In genomic region chr1:162497104-162497722, GRCh38 we compare ENCODE assay signal across 1 cellular context.
TF ChIP-seq lines count a peak whose summit lies in the region.

No MANE protein-coding gene starts in this region.

TF ChIP-seq in H1, 55 proteins besides CTCF, POLR2A, EP300 and RAD21 (continued from another document):
- TF ChIP-seq JUND (IDR thresholded peaks at IDR 0.05; ENCODE audit: low read length) = no peak
- TF ChIP-seq POLR2AphosphoS5 (IDR thresholded peaks at IDR 0.05; ENCODE audit: low read depth, low read length) = no peak
- TF ChIP-seq CHD7 (IDR thresholded peaks at IDR 0.05; ENCODE audit: insufficient replicate concordance, low read length) = no peak
- no peak for TF ChIP-seq ASH2L (IDR thresholded peaks at IDR 0.05; ENCODE audit: low read length)
- TF ChIP-seq, protein P1, sequence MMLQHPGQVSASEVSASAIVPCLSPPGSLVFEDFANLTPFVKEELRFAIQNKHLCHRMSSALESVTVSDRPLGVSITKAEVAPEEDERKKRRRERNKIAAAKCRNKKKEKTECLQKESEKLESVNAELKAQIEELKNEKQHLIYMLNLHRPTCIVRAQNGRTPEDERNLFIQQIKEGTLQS (IDR thresholded peaks at IDR 0.05; ENCODE audit: insufficient read depth, low read depth, low read length) = no peak
- TF ChIP-seq HDAC6 (IDR thresholded peaks at IDR 0.05; ENCODE audit: low read depth, low read length) = no peak
- no peak for TF ChIP-seq CTBP2 (IDR thresholded peaks at IDR 0.05; ENCODE audit: borderline replicate concordance, insufficient read depth, insufficient read length, low read length)
- no peak for TF ChIP-seq EGR1 (IDR thresholded peaks at IDR 0.05; ENCODE audit: borderline replicate concordance, low read depth, low read length)
